16 cellular contexts compared by ENCODE assay signal in genomic region chr7:141648276-141649114, GRCh38. TPM values are rescaled to one million over a fixed set of nuclear protein-coding genes. Genes with fewer than 3 reads are reported as not detected.
DNase-seq lines count a peak whose midpoint lies in the region; ATAC-seq and TF ChIP-seq lines count a peak whose summit lies in the region.
"Had no signal": no experiment of that assay in that cellular context is flagged by ENCODE, and none has a peak within 500 bp of the region (broad histone marks: within the 10 kb centered on the region; RNA-seq: fewer than 3 reads in every experiment).

No MANE protein-coding gene starts in this region.

- TF ChIP-seq POLR2A in lower leg skin (IDR thresholded peaks at IDR 0.05) = no peak

- no peaks in the 10 kb centered on the region for H3K27me3 Mint-ChIP-seq in CD8-positive, alpha-beta T cell (ENCODE audit: low read depth)
- peaks cover 8% of the 10 kb centered on the region for H3K27me3 Mint-ChIP-seq in nephron progenitor cell (ENCODE audit: low read depth, poor library complexity)

- no peak for DNase-seq in CD8-positive, alpha-beta T cell
- DNase-seq in coronary artery (ENCODE audit: low spot score) (no peak), nephron progenitor cell (no peak), KBM-7 (no peak), PC-3 (no peak), lower leg skin (ENCODE audit: low spot score in 2 of 2) (no peak)
- DNase-seq: activated CD4-positive, alpha-beta T cell treated with anti-CD3 and anti-CD28 coated beads, Interleukin-2, amount 50 U/mL, for 48 hours; effector CD8-positive, alpha-beta T cell; lower lobe of right lung; MG63; NCI-H446; substantia nigra had no signal

- peaks cover 37% of the 10 kb centered on the region for H3K36me3 Mint-ChIP-seq in CD8-positive, alpha-beta T cell
- H3K36me3 Mint-ChIP-seq in nephron progenitor cell (ENCODE audit: low read depth) = peaks cover 15% of the 10 kb centered on the region

- H3K9me3 Mint-ChIP-seq in CD8-positive, alpha-beta T cell = no peaks in the 10 kb centered on the region
- no peaks in the 10 kb centered on the region for H3K9me3 Mint-ChIP-seq in nephron progenitor cell

- ATAC-seq in CD8-positive, alpha-beta T cell = no peak
- ATAC-seq in GM21576 (IDR thresholded peaks at IDR 0.05; ENCODE audit: unreplicated experiment) = no peak
- ATAC-seq in PC-3 = no peak
- ATAC-seq: HCT116, lower lobe of right lung had no signal

- H3K4me3 ChIP-seq in CD8-positive, alpha-beta T cell (ENCODE audit: low read depth, low read length) = no peak overlapping the region
- H3K4me3 ChIP-seq in OCI-LY1 (ENCODE audit: low read depth, low read length, poor library complexity, severe bottlenecking) = no peak overlapping the region
- H3K4me3 ChIP-seq in coronary artery = no peak overlapping the region
- no peak overlapping the region for H3K4me3 ChIP-seq in PC-3 (ENCODE audit: low read length)
- H3K4me3 ChIP-seq in lower leg skin (ENCODE audit: low read depth, poor library complexity, severe bottlenecking) = no peak overlapping the region
- H3K4me3 ChIP-seq: lower lobe of right lung, MG63 had no signal

- H3K79me2 ChIP-seq in OCI-LY1 (ENCODE audit: insufficient read depth, low read length) (no peaks in the 10 kb centered on the region), PC-3 (ENCODE audit: low read length) (no peaks in the 10 kb centered on the region)

- H3F3A ChIP-seq in OCI-LY1 (ENCODE audit: insufficient read depth, low read length) (no peaks in the 10 kb centered on the region), PC-3 (ENCODE audit: low read length, unreplicated experiment) (no peaks in the 10 kb centered on the region)

- TF ChIP-seq CTCF in CD8-positive, alpha-beta T cell (IDR thresholded peaks at IDR 0.05) = no peak
- TF ChIP-seq CTCF in OCI-LY1 (IDR thresholded peaks at IDR 0.05; ENCODE audit: low read length) = no peak
- no peak for TF ChIP-seq CTCF in coronary artery (IDR thresholded peaks at IDR 0.05)
- no peak for TF ChIP-seq CTCF in nephron progenitor cell (IDR thresholded peaks at IDR 0.05)
- TF ChIP-seq CTCF in PC-3 (conservative IDR thresholded peaks at IDR 0.05; ENCODE audit: low read depth, low read length) = no peak
- TF ChIP-seq CTCF in lower leg skin (IDR thresholded peaks at IDR 0.05) = no peak

- CTCF ChIA-PET in CD8-positive, alpha-beta T cell (lab: Charles Lee) = interaction anchor here (0.7 to 1.4 kb wide), 3 partner anchors 10 to 90 kb away, joined by 3 to 5 read pairs (median 4); partner anchors contain the start of gene SSBP1
- CTCF ChIA-PET in PC-3 (lab: Charles Lee) = interaction anchor here (0.6 kb wide), 2 partner anchors 12 to 20 kb away, joined by 3 to 8 read pairs; no protein-coding TSS in a partner anchor

- POLR2A ChIA-PET in CD8-positive, alpha-beta T cell (lab: Charles Lee) = interaction anchor here (0.6 kb wide), 1 partner anchor 66 kb away, joined by 4 read pairs; no protein-coding TSS in a partner anchor
- POLR2A ChIA-PET in PC-3 (lab: Charles Lee; ENCODE audit: unreplicated experiment) = interaction anchor here (0.6 kb wide), 1 partner anchor 29 kb away, joined by 3 read pairs; no protein-coding TSS in a partner anchor

- H3K4me2 ChIP-seq in OCI-LY1 (ENCODE audit: low read length) (peak overlapping the region; percentile 31; the same call in 1 of the 2 replicates), PC-3 (ENCODE audit: low read length) (no peak overlapping the region)

- H3K9ac ChIP-seq in OCI-LY1 (ENCODE audit: low read length) = no peak overlapping the region
- no peak overlapping the region for H3K9ac ChIP-seq in PC-3 (ENCODE audit: low read length)

- H4K20me1 ChIP-seq in OCI-LY1 (ENCODE audit: insufficient read depth, low read length) (no peaks in the 10 kb centered on the region), PC-3 (ENCODE audit: low read length) (no peaks in the 10 kb centered on the region)

- no peaks in the 10 kb centered on the region for H3K9me3 ChIP-seq in CD8-positive, alpha-beta T cell (ENCODE audit: low read length)
- H3K9me3 ChIP-seq in OCI-LY1 (ENCODE audit: low read length) (no peaks in the 10 kb centered on the region), PC-3 (ENCODE audit: low read length) (no peaks in the 10 kb centered on the region)
- H3K9me3 ChIP-seq: lower lobe of right lung, MG63 had no signal

- no peaks in the 10 kb centered on the region for H3K4me1 ChIP-seq in CD8-positive, alpha-beta T cell (ENCODE audit: insufficient read depth, low read length)
- H3K4me1 ChIP-seq in OCI-LY1 (ENCODE audit: insufficient read depth, low read length, severe bottlenecking) (peaks cover 18% of the 10 kb centered on the region), PC-3 (ENCODE audit: insufficient read depth, low read length) (no peaks in the 10 kb centered on the region)

- H3K4me1 Mint-ChIP-seq in CD8-positive, alpha-beta T cell (ENCODE audit: low read depth) = no peaks in the 10 kb centered on the region
- peaks cover 24% of the 10 kb centered on the region for H3K4me1 Mint-ChIP-seq in nephron progenitor cell

- intact Hi-C loops in CD8-positive, alpha-beta T cell (cut with DNase I, micrococcal nuclease) = no loop called here
- intact Hi-C loops in PC-3 (cut with micrococcal nuclease) (no loop called here), lower leg skin (cut with DNase I; ENCODE audit: low total_unique reads) (no loop called here)

- no TSS peak for BruUV-seq in PC-3 (replicated peaks; lab: Mats Ljungman, UMichigan)

- H3K27ac Mint-ChIP-seq in CD8-positive, alpha-beta T cell = peak overlapping the region; percentile 22
- peak overlapping the region; percentile 50 for H3K27ac Mint-ChIP-seq in nephron progenitor cell

- H3K9me2 ChIP-seq in OCI-LY1 (ENCODE audit: low read depth, low read length) (no peaks in the 10 kb centered on the region), PC-3 (replicated peaks; ENCODE audit: low read length) (no peaks in the 10 kb centered on the region)

- H3K27ac ChIP-seq in CD8-positive, alpha-beta T cell (ENCODE audit: low read depth, low read length) = no peak overlapping the region
- H3K27ac ChIP-seq in OCI-LY1 (ENCODE audit: low read depth, low read length, poor library complexity, severe bottlenecking) (peak overlapping the region; percentile 68), coronary artery (peak overlapping the region; percentile 12 to 34), PC-3 (ENCODE audit: low read length) (no peak overlapping the region)
- H3K27ac ChIP-seq: C4-2B, lower lobe of right lung had no signal

- WGBS in lower leg skin, 2 donors = 77 to 81% methylated on average over 6 of the region's 6 CpGs

- no peaks in the 10 kb centered on the region for H3K27me3 ChIP-seq in CD8-positive, alpha-beta T cell (ENCODE audit: insufficient read depth, low read length)
- H3K27me3 ChIP-seq in OCI-LY1 (ENCODE audit: insufficient read depth, low read length) (no peaks in the 10 kb centered on the region), PC-3 (ENCODE audit: low read length) (no peaks in the 10 kb centered on the region)
- H3K27me3 ChIP-seq: MG63 had no signal

- H3K4me3 Mint-ChIP-seq in CD8-positive, alpha-beta T cell = no peak overlapping the region
- no peak overlapping the region for H3K4me3 Mint-ChIP-seq in nephron progenitor cell

- H3K36me3 ChIP-seq in CD8-positive, alpha-beta T cell (ENCODE audit: insufficient read depth, low read length) = no peaks in the 10 kb centered on the region
- H3K36me3 ChIP-seq in OCI-LY1 (ENCODE audit: insufficient read depth, low read length) = peaks cover 18% of the 10 kb centered on the region; the same call in 1 of the 2 replicates
- peaks cover 18% of the 10 kb centered on the region for H3K36me3 ChIP-seq in PC-3 (ENCODE audit: low read depth, low read length)

- H2AFZ ChIP-seq in OCI-LY1 (ENCODE audit: low read length) (no peak overlapping the region), PC-3 (ENCODE audit: low read length) (no peak overlapping the region)

- in situ Hi-C loops in KBM-7 (cut with MboI; ENCODE audit: low pct_unique_long_range_greater_than_20kb, low sequenced_read_pairs) = no loop called here

RNA-seq across cellular contexts. Expression of gene DENND11, which starts 53.5 kb away (rescaled TPM):
- 10 to 100 TPM; 41.9 to 42.4 TPM for total RNA-seq in CD8-positive, alpha-beta T cell
- total RNA-seq in PC-3 (2014; rRNA removed) (6.7 and 6.9 TPM in 2 replicates), lower leg skin (10 to 100 TPM; 11.6 to 15.8 (median 14.6) TPM)

RNA-seq across cellular contexts. Expression of gene WEE2, which starts 59.7 kb away (rescaled TPM):
- total RNA-seq in CD8-positive, alpha-beta T cell = under 1 TPM; 0.22 to 0.27 TPM
- total RNA-seq in PC-3 (2014; rRNA removed) (not detected in 2 replicates), lower leg skin (not detected)
- total RNA-seq: lower lobe of right lung had no signal

Comparison
In these comparisons a context has a peak if more than half of its experiments do, and no peak if none do; other contexts are left out.
1. H3K27ac ChIP-seq: peak in OCI-LY1 (single experiment) and coronary artery (2 of 2); none in CD8-positive, alpha-beta T cell (single experiment) and PC-3 (single experiment).